In genomic region chr2:240861547-240861946, GRCh38 we compare ENCODE assay signal across 18 cellular contexts. TPM values are rescaled to one million over a fixed set of nuclear protein-coding genes. Genes with fewer than 3 reads are reported as not detected.
A peak's percentile ranks its signal among the peaks of the same experiment; 100 is the strongest.
DNase-seq lines count a peak whose midpoint lies in the region; ATAC-seq and TF ChIP-seq lines count a peak whose summit lies in the region.
"Had no signal": no experiment of that assay in that cellular context is flagged by ENCODE, and none has a peak within 500 bp of the region (broad histone marks: within the 10 kb centered on the region; RNA-seq: fewer than 3 reads in every experiment).

No MANE protein-coding gene starts in this region.

- no peak overlapping the region for H3K4me3 ChIP-seq in LNCaP clone FGC (ENCODE audit: low read depth, low read length)
- H3K4me3 ChIP-seq in trophoblast cell (ENCODE audit: low read depth, low read length): no peak overlapping the region
- H3K4me3 ChIP-seq: GM23248 had no signal

- no peak overlapping the region for H3K9ac ChIP-seq in trophoblast cell (ENCODE audit: low read length)
- H3K9ac ChIP-seq: GM23248 had no signal

- H4K12ac ChIP-seq in trophoblast cell (ENCODE audit: low read depth, low read length): no peak overlapping the region

- no peaks in the 10 kb centered on the region for H3K4me1 ChIP-seq in trophoblast cell (ENCODE audit: control insufficient read depth in 1 of 2, insufficient read depth in 2 of 2, low read length in 2 of 2)

- no peak for TF ChIP-seq POLR2A in erythroblast (IDR thresholded peaks at IDR 0.05; ENCODE audit: low read length)

- H3K18ac ChIP-seq in trophoblast cell (ENCODE audit: low read length): no peak overlapping the region

- H3K4ac ChIP-seq in trophoblast cell (ENCODE audit: low read depth, low read length): no peak overlapping the region

- no peak overlapping the region for H2AFZ ChIP-seq in trophoblast cell (ENCODE audit: insufficient read depth, low read length, poor library complexity)
- H2AFZ ChIP-seq: GM23248 had no signal

- no peak overlapping the region for H4K8ac ChIP-seq in trophoblast cell (ENCODE audit: low read depth, low read length)

- no peak overlapping the region for H3K23ac ChIP-seq in trophoblast cell (ENCODE audit: low read length)

- H3K4me2 ChIP-seq in trophoblast cell (ENCODE audit: low read length): no peak overlapping the region

- no peak overlapping the region for H2AK5ac ChIP-seq in trophoblast cell (ENCODE audit: low read length)

- no peak overlapping the region for H3K14ac ChIP-seq in trophoblast cell (ENCODE audit: low read length)

- no peaks in the 10 kb centered on the region for H3K79me2 ChIP-seq in trophoblast cell (ENCODE audit: control insufficient read depth, insufficient read depth, low read length, poor library complexity)

- H2BK120ac ChIP-seq in trophoblast cell (ENCODE audit: insufficient read depth, low read length, poor library complexity): no peak overlapping the region

- no peak overlapping the region for H2BK5ac ChIP-seq in trophoblast cell (ENCODE audit: low read depth, low read length, poor library complexity)

- DNase-seq in LNCaP clone FGC (ENCODE audit: low read depth) (peak; percentile 19), OCI-M1 (lab: John Stamatoyannopoulos, UW) (peak; percentile 3), trophoblast cell (peak; percentile 54 to 82), erythroblast (lab: John Stamatoyannopoulos, UW) (no peak), NCI-H1092 (lab: John Stamatoyannopoulos, UW) (no peak)
- DNase-seq: C1 segment of cervical spinal cord; Calu3; CD4-positive, alpha-beta memory T cell; COR-L47; DMS53; DMS79 treated with DMSO at 0.1 percent for 48 hours; GF-D8; GM23248; H7; HCEC 1CT had no signal

- no peak overlapping the region for H2BK12ac ChIP-seq in trophoblast cell (ENCODE audit: low read length)

- no peak for TF ChIP-seq CTCF in LNCaP clone FGC (IDR thresholded peaks at IDR 0.05; ENCODE audit: control insufficient read depth, extremely low read depth, insufficient read depth)

- WGBS in trophoblast cell (ENCODE audit: extremely low coverage, insufficient coverage, insufficient read length): no CpG with 5 or more reads among the region's 2 CpGs

- no peaks in the 10 kb centered on the region for H3K9me3 ChIP-seq in trophoblast cell (ENCODE audit: insufficient read depth, low read depth, low read length)

- no peaks in the 10 kb centered on the region for H3K36me3 ChIP-seq in trophoblast cell (ENCODE audit: control insufficient read depth in 1 of 2, insufficient read depth in 2 of 2, low read length in 2 of 2)

- H3K27me3 ChIP-seq in trophoblast cell (ENCODE audit: insufficient read depth, low read length): peaks cover 3% of the 10 kb centered on the region

- H3K79me1 ChIP-seq in trophoblast cell (ENCODE audit: low read length): no peaks in the 10 kb centered on the region

- no peak overlapping the region for H4K91ac ChIP-seq in trophoblast cell (ENCODE audit: low read depth, low read length)

- H3K27ac ChIP-seq in trophoblast cell (ENCODE audit: low read depth, low read length): no peak overlapping the region
- H3K27ac ChIP-seq: GM23248 had no signal

- ATAC-seq in GM21360 (IDR thresholded peaks at IDR 0.05; ENCODE audit: unreplicated experiment): no peak

RNA-seq across cellular contexts. Expression of gene AGXT, which starts 7.1 kb away (rescaled TPM):
- polyA plus RNA-seq in trophoblast cell (2013): not detected in 2 replicates
- polyA plus RNA-seq: BJ; CD4-positive, alpha-beta memory T cell; GM23248 had no signal

RNA-seq across cellular contexts. Expression of gene MAB21L4, which starts 34.4 kb away (rescaled TPM):
- polyA plus RNA-seq in trophoblast cell (2013): 0.04 and 0.08 TPM in 2 replicates
- polyA plus RNA-seq: BJ; CD4-positive, alpha-beta memory T cell; GM23248 had no signal

RNA-seq across cellular contexts. Expression of gene KIF1A, which starts 41.5 kb away (rescaled TPM):
- polyA plus RNA-seq in trophoblast cell (2013): 0.68 and 1.4 TPM in 2 replicates
- polyA plus RNA-seq: CD4-positive, alpha-beta memory T cell had no signal

RNA-seq across cellular contexts. Expression of gene CROCC2, which starts 44.6 kb away (rescaled TPM):
- not detected in 2 replicates for polyA plus RNA-seq in trophoblast cell (2013)
- polyA plus RNA-seq: BJ; CD4-positive, alpha-beta memory T cell; GM23248; H1 had no signal

Comparison
In these comparisons a context has a peak if more than half of its experiments do, and no peak if none do; other contexts are left out.
1. DNase-seq: peak in LNCaP clone FGC (single experiment), OCI-M1 (single experiment) and trophoblast cell (2 of 2); none in erythroblast (0 of 2) and NCI-H1092 (single experiment).